15 cellular contexts compared by ENCODE assay signal in genomic region chr3:16449369-16449768, GRCh38.
DNase-seq lines count a peak whose midpoint lies in the region; ATAC-seq and TF ChIP-seq lines count a peak whose summit lies in the region.
"Had no signal": no experiment of that assay in that cellular context is flagged by ENCODE, and none has a peak within 500 bp of the region (broad histone marks: within the 10 kb centered on the region; RNA-seq: fewer than 3 reads in every experiment).

No MANE protein-coding gene starts in this region.

- H2AFZ ChIP-seq in SK-N-SH (ENCODE audit: low read depth) (no peak overlapping the region), SU-DHL-6 (ENCODE audit: low read depth, low read length, severe bottlenecking) (no peak overlapping the region)
- H2AFZ ChIP-seq: PC-9 had no signal

- no peak for TF ChIP-seq RAD21 in SK-N-SH (IDR thresholded peaks at IDR 0.05; ENCODE audit: low read length)

- H3K4me2 ChIP-seq in SK-N-SH (peak overlapping the region; percentile 35; the same call in 1 of the 2 replicates), SU-DHL-6 (ENCODE audit: low read depth, low read length, poor library complexity, severe bottlenecking) (peak overlapping the region; percentile 69)
- H3K4me2 ChIP-seq: PC-9 had no signal

- H3K9me3 ChIP-seq in SK-N-SH (no peaks in the 10 kb centered on the region), SU-DHL-6 (ENCODE audit: insufficient read depth, low read length) (no peaks in the 10 kb centered on the region), subcutaneous abdominal adipose tissue (ENCODE audit: control insufficient read depth in 5 of 5, low read length in 5 of 5) (no peaks in the 10 kb centered on the region)
- H3K9me3 ChIP-seq: sigmoid colon, tibial artery had no signal

- DNase-seq in SK-N-SH = no peak
- DNase-seq in left ventricle myocardium superior = no peak
- DNase-seq in iPS-NIHi11 (ENCODE audit: low spot score) = no peak
- DNase-seq: 8988T, DMS53, NCI-H2029 had no signal

- 86% methylated on average over 6 of the region's 6 CpGs for WGBS in SK-N-SH (ENCODE audit: low lambda C conversion rate)

- intact Hi-C loops in left ventricle myocardium superior (cut with micrococcal nuclease) = no loop called here

- no peak for TF ChIP-seq CTCF in SK-N-SH (IDR thresholded peaks at IDR 0.05)
- TF ChIP-seq CTCF in SU-DHL-6 (IDR thresholded peaks at IDR 0.05; ENCODE audit: insufficient read depth, low read length, poor library complexity, severe bottlenecking) = no peak

- peaks cover 3% of the 10 kb centered on the region; the same call in 1 of the 2 replicates for H4K20me1 ChIP-seq in SK-N-SH (ENCODE audit: insufficient read depth)
- H4K20me1 ChIP-seq in SU-DHL-6 (ENCODE audit: low read depth, low read length) = no peaks in the 10 kb centered on the region

- no peaks in the 10 kb centered on the region for H3K27me3 ChIP-seq in SK-N-SH (ENCODE audit: insufficient read depth)
- H3K27me3 ChIP-seq in SU-DHL-6 (ENCODE audit: low read length) = no peaks in the 10 kb centered on the region
- H3K27me3 ChIP-seq in subcutaneous abdominal adipose tissue (ENCODE audit: control insufficient read depth in 5 of 5, insufficient read depth in 4 of 5, low read length in 5 of 5) = no peaks in the 10 kb centered on the region
- H3K27me3 ChIP-seq: sigmoid colon, tibial artery had no signal

- ATAC-seq in SK-N-SH treated with all-trans-retinoic acid at 6 μM for 48 hours (no peak; the same call in 2 of the 3 replicates), left ventricle myocardium superior (peak; percentile 68), GM18870 (IDR thresholded peaks at IDR 0.05; ENCODE audit: unreplicated experiment) (no peak), GM21529 (IDR thresholded peaks at IDR 0.05; ENCODE audit: unreplicated experiment) (no peak)

- H3K4me3 ChIP-seq in SK-N-SH (ENCODE audit: low read depth in 2 of 2, low read length in 1 of 2) (no peak overlapping the region), SU-DHL-6 (ENCODE audit: insufficient read depth, low read length, poor library complexity, severe bottlenecking) (no peak overlapping the region), subcutaneous abdominal adipose tissue (ENCODE audit: low read depth in 1 of 5, low read length in 5 of 5) (no peak overlapping the region)
- H3K4me3 ChIP-seq: PC-9, sigmoid colon, tibial artery had no signal

- peak overlapping the region; percentile 78 to 95 for H3K27ac ChIP-seq in SK-N-SH (ENCODE audit: low read depth in 2 of 2, low read length in 1 of 2)
- peak overlapping the region; percentile 100 for H3K27ac ChIP-seq in SU-DHL-6 (ENCODE audit: low read depth, low read length)
- peak overlapping the region; percentile 91 for H3K27ac ChIP-seq in subcutaneous abdominal adipose tissue (ENCODE audit: low read depth, low read length)
- H3K27ac ChIP-seq: C4-2B, PC-9 had no signal

- no peak for TF ChIP-seq EP300 in SK-N-SH (IDR thresholded peaks at IDR 0.05; ENCODE audit: borderline replicate concordance in 1 of 2, low read depth in 1 of 2, low read length in 1 of 2)

- H3K79me2 ChIP-seq in SK-N-SH (ENCODE audit: insufficient read depth) (peaks cover 12% of the 10 kb centered on the region; the same call in 1 of the 2 replicates), SU-DHL-6 (ENCODE audit: insufficient read depth, low read length) (peaks cover 99% of the 10 kb centered on the region)

- peaks cover 16 to 34% of the 10 kb centered on the region in 2 experiments; a peak in 2 of 4 replicates for H3K4me1 ChIP-seq in SK-N-SH (ENCODE audit: control insufficient read depth in 1 of 2, insufficient read depth in 2 of 2, low read depth in 1 of 2, low read length in 1 of 2)
- peaks cover 2 to 20% (median 17%) of the 10 kb centered on the region in 5 donors for H3K4me1 ChIP-seq in subcutaneous abdominal adipose tissue (ENCODE audit: control insufficient read depth in 5 of 5, insufficient read depth in 5 of 5, low read length in 5 of 5)

- no peak overlapping the region; the same call in 1 of the 2 replicates for H3K9ac ChIP-seq in SK-N-SH
- peak overlapping the region; percentile 49 for H3K9ac ChIP-seq in SU-DHL-6 (ENCODE audit: low read length)
- H3K9ac ChIP-seq in subcutaneous abdominal adipose tissue (ENCODE audit: low read length in 5 of 5) = no peak overlapping the region

- H3K36me3 ChIP-seq in SK-N-SH (replicated peaks in 1 of 2; ENCODE audit: control insufficient read depth in 1 of 2, insufficient read depth in 2 of 2, low read length in 1 of 2) = no peaks in the 10 kb centered on the region
- peaks cover 3% of the 10 kb centered on the region; the same call in 1 of the 2 replicates for H3K36me3 ChIP-seq in SU-DHL-6 (ENCODE audit: low read length)
- H3K36me3 ChIP-seq in subcutaneous abdominal adipose tissue (ENCODE audit: control insufficient read depth in 5 of 5, insufficient read depth in 5 of 5, low read length in 5 of 5) = peaks cover 0 to 10% (median 5%) of the 10 kb centered on the region in 5 donors
- H3K36me3 ChIP-seq: sigmoid colon, tibial artery had no signal

- H3K9me2 ChIP-seq in SK-N-SH = no peaks in the 10 kb centered on the region
- H3K9me2 ChIP-seq in SU-DHL-6 (replicated peaks; ENCODE audit: insufficient read depth, low read length) = no peaks in the 10 kb centered on the region

- CTCF ChIA-PET in SK-N-SH (lab: Yijun Ruan, JAX) = interaction anchor here (1.2 kb wide), 1 partner anchor 12 kb away, joined by 3 read pairs; no protein-coding TSS in a partner anchor

- POLR2A ChIA-PET in SK-N-SH (lab: Yijun Ruan, JAX) = no interaction called here

- peaks cover 18% of the 10 kb centered on the region for H3F3A ChIP-seq in SK-N-SH (replicated peaks; ENCODE audit: insufficient read depth)
- peaks cover 95% of the 10 kb centered on the region for H3F3A ChIP-seq in SU-DHL-6 (ENCODE audit: insufficient read depth)

TF ChIP-seq in SK-N-SH, 30 proteins besides CTCF, POLR2A, EP300 and RAD21 (continues in another document):
- TF ChIP-seq PBX3 (IDR thresholded peaks at IDR 0.05) (no peak), MXI1 (IDR thresholded peaks at IDR 0.05; ENCODE audit: low read depth, low read length) (no peak), NFIC (IDR thresholded peaks at IDR 0.05; ENCODE audit: borderline replicate concordance) (no peak), FOXJ3 (CRISPR knock-in tag; IDR thresholded peaks at IDR 0.05) (no peak), POLR2AphosphoS5 (IDR thresholded peaks at IDR 0.05; ENCODE audit: low read depth, low read length) (no peak), ZBTB33 (IDR thresholded peaks at IDR 0.05; ENCODE audit: borderline replicate concordance, low read depth) (no peak)

TF ChIP-seq in SK-N-SH treated with all-trans-retinoic acid at 6 μM for 48 hours, 23 proteins besides CTCF, POLR2A, EP300 and RAD21 (continues in another document):
- TF ChIP-seq RARB (CRISPR knock-in tag; IDR thresholded peaks at IDR 0.05) (no peak), ZFP3 (CRISPR knock-in tag; IDR thresholded peaks at IDR 0.05) (no peak), POU6F1 (CRISPR knock-in tag; IDR thresholded peaks at IDR 0.05; ENCODE audit: borderline replicate concordance, low read depth) (no peak), CREB5 (CRISPR knock-in tag; IDR thresholded peaks at IDR 0.05; ENCODE audit: low read depth) (no peak), TSHZ2 (CRISPR knock-in tag; IDR thresholded peaks at IDR 0.05) (no peak), CSDC2 (CRISPR knock-in tag; IDR thresholded peaks at IDR 0.05) (no peak), GLIS3 (CRISPR knock-in tag; IDR thresholded peaks at IDR 0.05) (no peak), ESRRG (CRISPR knock-in tag; IDR thresholded peaks at IDR 0.05) (no peak)
